8 cellular contexts compared by ENCODE assay signal in the genomic region with DNA sequence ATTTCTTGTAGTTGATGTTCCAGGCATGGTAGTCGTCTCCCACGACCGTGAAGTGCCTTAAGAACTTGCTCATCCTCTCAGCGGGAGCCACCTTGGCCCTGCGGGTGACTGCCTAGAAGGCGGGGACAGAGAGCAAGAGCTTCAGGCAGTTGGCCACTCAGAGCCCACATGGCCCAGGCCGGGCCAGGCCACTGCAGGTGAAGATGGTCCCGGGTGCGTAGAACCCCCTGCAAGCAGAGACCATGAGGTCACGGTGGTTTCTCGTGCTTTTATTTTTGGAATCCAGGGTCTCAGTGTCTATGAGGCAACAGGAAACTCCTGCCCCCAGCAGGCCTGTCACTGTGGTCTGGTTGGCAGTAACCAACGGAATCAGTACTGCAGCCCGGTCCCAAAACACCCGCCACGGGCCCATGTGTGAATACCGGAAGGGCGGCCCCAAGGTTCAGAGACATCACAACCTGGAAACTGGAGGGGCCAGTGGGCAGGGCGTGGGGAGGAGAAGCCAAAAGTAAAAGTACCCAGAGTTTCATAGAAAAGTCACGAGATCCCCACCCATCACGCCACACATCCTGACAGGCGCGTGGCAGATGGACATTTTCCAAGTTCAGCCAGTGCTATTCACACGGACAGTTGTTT. TPM values are rescaled to one million over a fixed set of nuclear protein-coding genes. Genes with fewer than 3 reads are reported as not detected.
DNase-seq lines count a peak whose midpoint lies in the region; ATAC-seq and TF ChIP-seq lines count a peak whose summit lies in the region.

No MANE protein-coding gene starts in this region.

- no peaks in the 10 kb centered on the region for H3F3A ChIP-seq in GM23248 (ENCODE audit: insufficient read depth)

- no peaks in the 10 kb centered on the region for H3K27me3 ChIP-seq in Karpas-422 (ENCODE audit: low read length)
- no peaks in the 10 kb centered on the region for H3K27me3 ChIP-seq in GM23248 (replicated peaks; ENCODE audit: insufficient read depth)

- H2AFZ ChIP-seq in Karpas-422 (ENCODE audit: low read length) (no peak overlapping the region), GM23248 (no peak overlapping the region)

- H3K4me3 ChIP-seq in GM12865 (ENCODE audit: low read depth, low read length), result peak overlapping the region; percentile 77
- no peak overlapping the region for H3K4me3 ChIP-seq in Karpas-422 (ENCODE audit: low read length)
- H3K4me3 ChIP-seq in GM23248, result no peak overlapping the region

- no peak for TF ChIP-seq CTCF in GM12865 (IDR thresholded peaks at IDR 0.05; ENCODE audit: insufficient read depth, low read depth, low read length, missing control alignments)

- intact Hi-C loops in posterior vena cava (cut with DNase I), result no loop called here

- H3K4me1 ChIP-seq in Karpas-422 (ENCODE audit: low read length) (peaks cover 3% of the 10 kb centered on the region), GM23248 (ENCODE audit: insufficient read depth) (no peaks in the 10 kb centered on the region)

- in situ Hi-C loops in GM23248 (cut with MboI), result no loop called here

- peaks cover 4% of the 10 kb centered on the region; the same call in 1 of the 2 replicates for H3K9me3 ChIP-seq in Karpas-422 (ENCODE audit: low read length)
- peaks cover 11% of the 10 kb centered on the region for H3K9me3 ChIP-seq in GM23248 (ENCODE audit: low read depth)

- H3K79me2 ChIP-seq in Karpas-422 (ENCODE audit: low read length), result no peaks in the 10 kb centered on the region
- no peaks in the 10 kb centered on the region for H3K79me2 ChIP-seq in GM23248 (ENCODE audit: insufficient read depth)

- H3K27ac ChIP-seq in Karpas-422 (ENCODE audit: low read length), result no peak overlapping the region
- no peak overlapping the region for H3K27ac ChIP-seq in GM23248

- peak; percentile 85 for ATAC-seq in GM21528 (IDR thresholded peaks at IDR 0.05; ENCODE audit: low FRiP score, unreplicated experiment)

- DNase-seq in GM12865 (ENCODE audit: low read depth), result peak; percentile 97
- DNase-seq in Karpas-422, result peak; percentile 27
- DNase-seq in activated naive CD4-positive, alpha-beta T cell treated with anti-CD3 and anti-CD28 coated beads, Interleukin-2, amount 50 U/mL, for 16 hours, result peak; percentile 32
- peak in 2 of 3 donors; percentile 27 to 36 for DNase-seq in stimulated activated CD4-positive, alpha-beta T cell treated with anti-CD3 and anti-CD28 coated beads, TNF-alpha, amount 100 ng/mL, for 48 hours (ENCODE audit: low read depth in 3 of 3)
- DNase-seq in dermis blood vessel endothelial cell, result no peak
- DNase-seq in posterior vena cava (ENCODE audit: low spot score), result no peak
- no peak for DNase-seq in GM23248

- H3K4me2 ChIP-seq in Karpas-422 (ENCODE audit: low read depth, low read length, poor library complexity, severe bottlenecking) (no peak overlapping the region), GM23248 (ENCODE audit: unreplicated experiment) (no peak overlapping the region)

- no peak overlapping the region for H3K9ac ChIP-seq in Karpas-422 (ENCODE audit: low read length)
- H3K9ac ChIP-seq in GM23248, result no peak overlapping the region

- WGBS in GM23248 (ENCODE audit: low coverage in 1 of 2, low lambda C conversion rate in 2 of 2, missing lambda C conversion rate in 2 of 2), 2 experiments, result 81 to 84% methylated on average over 23 of the region's 23 CpGs

- H4K20me1 ChIP-seq in Karpas-422 (ENCODE audit: insufficient read depth, low read depth, low read length) (no peaks in the 10 kb centered on the region), GM23248 (ENCODE audit: insufficient read depth) (no peaks in the 10 kb centered on the region)

- H3K9me2 ChIP-seq in Karpas-422 (replicated peaks; ENCODE audit: insufficient read depth, low read length), result no peaks in the 10 kb centered on the region
- no peaks in the 10 kb centered on the region for H3K9me2 ChIP-seq in GM23248 (ENCODE audit: insufficient read depth)

- H3K36me3 ChIP-seq in Karpas-422 (ENCODE audit: insufficient read depth, low read length), result no peaks in the 10 kb centered on the region
- no peaks in the 10 kb centered on the region for H3K36me3 ChIP-seq in GM23248 (ENCODE audit: low read depth)

RNA-seq across cellular contexts. Expression of gene HVCN1, which starts 27.5 kb away (rescaled TPM):
- total RNA-seq in Karpas-422 (2014; rRNA removed; shearing (Covaris generic); ENCODE audit: low replicate concordance), result 5.1 and 11.5 TPM in 2 replicates
- total RNA-seq in dermis blood vessel endothelial cell (5.0 and 6.1 TPM in 2 replicates), posterior vena cava (1 to 10 TPM; 3.6 to 8.5 TPM)
- 4.1 and 7.6 TPM in 2 replicates for total RNA-seq in GM23248 (2014; rRNA removed; shearing (Covaris generic))
- 3.0 and 3.1 TPM in 2 replicates for polyA plus RNA-seq in GM23248 (2016; fragmentation: Nextera tagmentation; extraction: Ambion mirVana)

RNA-seq across cellular contexts. Expression of gene TCTN1, which starts 47.5 kb away (rescaled TPM):
- 31.0 and 31.3 TPM in 2 replicates for total RNA-seq in Karpas-422 (2014; rRNA removed; shearing (Covaris generic); ENCODE audit: low replicate concordance)
- total RNA-seq in dermis blood vessel endothelial cell, result 7.9 and 9.9 TPM in 2 replicates
- 10 to 100 TPM; 24.0 to 35.8 TPM for total RNA-seq in posterior vena cava
- 34.4 and 44.3 TPM in 2 replicates for total RNA-seq in GM23248 (2014; rRNA removed; shearing (Covaris generic))
- polyA plus RNA-seq in GM23248 (2016; fragmentation: Nextera tagmentation; extraction: Ambion mirVana), result 58.1 and 65.2 TPM in 2 replicates

Comparison
In these comparisons a context has a peak if more than half of its experiments do, and no peak if none do; other contexts are left out.
1. DNase-seq: peak in GM12865 (single experiment), Karpas-422 (single experiment), activated naive CD4-positive, alpha-beta T cell treated with anti-CD3 and anti-CD28 coated beads, Interleukin-2, amount 50 U/mL, for 16 hours (single experiment) and stimulated activated CD4-positive, alpha-beta T cell treated with anti-CD3 and anti-CD28 coated beads, TNF-alpha, amount 100 ng/mL, for 48 hours (2 of 3); none in dermis blood vessel endothelial cell (single experiment), posterior vena cava (single experiment) and GM23248 (single experiment).